In genomic region chr3:15983693-15984092, GRCh38 we compare ENCODE assay signal across 1 cellular context.
TF ChIP-seq lines count a peak whose summit lies in the region.

No MANE protein-coding gene starts in this region.

TF ChIP-seq in SK-N-SH treated with all-trans-retinoic acid at 6 μM for 48 hours, 23 proteins besides CTCF, POLR2A, EP300 and RAD21 (continued from another document):
- TF ChIP-seq CREB5 (CRISPR knock-in tag; IDR thresholded peaks at IDR 0.05; ENCODE audit: low read depth) (no peak), ZFP30 (CRISPR knock-in tag; IDR thresholded peaks at IDR 0.05) (no peak), PATZ1 (CRISPR knock-in tag; IDR thresholded peaks at IDR 0.05; ENCODE audit: borderline replicate concordance) (no peak), ZC3H10 (CRISPR knock-in tag; IDR thresholded peaks at IDR 0.05) (no peak), ZNF70 (CRISPR knock-in tag; IDR thresholded peaks at IDR 0.05) (no peak)
TF ChIP-seq in SK-N-SH treated with all-trans-retinoic acid at 6 μM for 48 hours: peak in this region for 0.
